Comparison of ENCODE assay signal across 14 cellular contexts in genomic region chr6:42702200-42702599, GRCh38. TPM values are rescaled to one million over a fixed set of nuclear protein-coding genes. Genes with fewer than 3 reads are reported as not detected.
DNase-seq lines count a peak whose midpoint lies in the region; ATAC-seq and TF ChIP-seq lines count a peak whose summit lies in the region.
"Had no signal": no experiment of that assay in that cellular context is flagged by ENCODE, and none has a peak within 500 bp of the region (broad histone marks: within the 10 kb centered on the region; RNA-seq: fewer than 3 reads in every experiment).

No MANE protein-coding gene starts in this region.

- POLR2A ChIA-PET in activated CD4-positive, alpha-beta T cell treated with anti-CD3 and anti-CD28 coated beads for 36 hours (lab: Charles Lee) = no interaction called here

- H3K4me3 Mint-ChIP-seq in activated CD4-positive, alpha-beta T cell treated with anti-CD3 and anti-CD28 coated beads for 36 hours = no peak overlapping the region

- no peak overlapping the region for H3K4me2 ChIP-seq in smooth muscle cell

- no peaks in the 10 kb centered on the region for H3K36me3 ChIP-seq in smooth muscle cell (ENCODE audit: low read depth)

- WGBS in smooth muscle cell (ENCODE audit: low lambda C conversion rate) = 24% methylated on average over 2 of the region's 2 CpGs

- H3K36me3 Mint-ChIP-seq in activated CD4-positive, alpha-beta T cell treated with anti-CD3 and anti-CD28 coated beads for 36 hours (ENCODE audit: low read depth) = no peaks in the 10 kb centered on the region

- no peaks in the 10 kb centered on the region for H3K27me3 Mint-ChIP-seq in activated CD4-positive, alpha-beta T cell treated with anti-CD3 and anti-CD28 coated beads for 36 hours

- no peaks in the 10 kb centered on the region for H4K20me1 ChIP-seq in smooth muscle cell (ENCODE audit: low read depth)

- no peak overlapping the region for H3K4me3 ChIP-seq in foreskin fibroblast (ENCODE audit: low read depth in 1 of 2, low read length in 2 of 2)
- H3K4me3 ChIP-seq in smooth muscle cell = no peak overlapping the region
- H3K4me3 ChIP-seq: skin epidermis had no signal

- peak overlapping the region; percentile 65 for H3K27ac ChIP-seq in smooth muscle cell (ENCODE audit: low read depth)
- H3K27ac ChIP-seq: 22Rv1, skin epidermis, VCaP had no signal

- CTCF ChIA-PET in activated CD4-positive, alpha-beta T cell treated with anti-CD3 and anti-CD28 coated beads for 36 hours (lab: Charles Lee) = interaction anchor here (0.9 to 1.9 kb wide), 4 partner anchors 10 to 198 kb away, joined by 3 to 6 read pairs (median 6); no protein-coding TSS in a partner anchor

- no peaks in the 10 kb centered on the region for H3K4me1 Mint-ChIP-seq in activated CD4-positive, alpha-beta T cell treated with anti-CD3 and anti-CD28 coated beads for 36 hours

- H3K9me3 ChIP-seq in smooth muscle cell (replicated peaks; ENCODE audit: low read depth) = no peaks in the 10 kb centered on the region

- H3K4me1 ChIP-seq in smooth muscle cell (ENCODE audit: low read depth) = no peaks in the 10 kb centered on the region

- no peak overlapping the region for H3K27ac Mint-ChIP-seq in activated CD4-positive, alpha-beta T cell treated with anti-CD3 and anti-CD28 coated beads for 36 hours

- H3F3A ChIP-seq in smooth muscle cell (ENCODE audit: low read depth) = peaks cover 2% of the 10 kb centered on the region

- TF ChIP-seq CTCF in foreskin fibroblast (IDR thresholded peaks at IDR 0.05; ENCODE audit: low read depth, low read length) = no peak
- no peak for TF ChIP-seq CTCF in smooth muscle cell (IDR thresholded peaks at IDR 0.05; ENCODE audit: borderline replicate concordance, insufficient read depth, poor library complexity, severe bottlenecking)

- H3K9ac ChIP-seq in smooth muscle cell (ENCODE audit: low read depth) = no peak overlapping the region

- peak; percentile 11 for DNase-seq in activated CD4-positive, alpha-beta T cell treated with anti-CD3 and anti-CD28 coated beads for 36 hours
- DNase-seq in activated CD4-positive, alpha-beta T cell treated with anti-CD3 and anti-CD28 coated beads for 48 hours = no peak
- DNase-seq in SW480 (ENCODE audit: low spot score) (peak; percentile 68), foreskin fibroblast (peak; percentile 55 to 73), smooth muscle cell (lab: John Stamatoyannopoulos, UW; ENCODE audit: unreplicated experiment) (no peak), SKM-1 treated with dmso at 0.1 percent for 144 hours (lab: John Stamatoyannopoulos, UW; ENCODE audit: unreplicated experiment) (no peak)
- DNase-seq in activated CD4-positive, CD25-positive, alpha-beta regulatory T cell (lab: John Stamatoyannopoulos, UW) = no peak
- DNase-seq in activated naive CD4-positive, alpha-beta T cell (lab: John Stamatoyannopoulos, UW) = no peak
- DNase-seq: DMS79, NCI-H2029 had no signal

- H3K27me3 ChIP-seq in smooth muscle cell (ENCODE audit: low read depth) = no peaks in the 10 kb centered on the region

- intact Hi-C loops in activated CD4-positive, alpha-beta T cell treated with anti-CD3 and anti-CD28 coated beads for 36 hours (cut with DNase I, micrococcal nuclease) = no loop called here

- no peak for ATAC-seq in activated CD4-positive, alpha-beta T cell treated with anti-CD3 and anti-CD28 coated beads for 36 hours

- no peaks in the 10 kb centered on the region for H3K79me2 ChIP-seq in smooth muscle cell (ENCODE audit: low read depth)

- no peak overlapping the region for H2AFZ ChIP-seq in smooth muscle cell (ENCODE audit: low read depth)

- H3K9me3 Mint-ChIP-seq in activated CD4-positive, alpha-beta T cell treated with anti-CD3 and anti-CD28 coated beads for 36 hours (ENCODE audit: low read depth) = no peaks in the 10 kb centered on the region

RNA-seq across cellular contexts. Expression of gene PRPH2, which starts 20.2 kb away (rescaled TPM):
- not detected for total RNA-seq in activated CD4-positive, alpha-beta T cell treated with anti-CD3 and anti-CD28 coated beads for 36 hours
- not detected in 2 replicates for total RNA-seq in smooth muscle cell
- 0.07 TPM in 1 of 2 replicates, not detected in the other for polyA plus RNA-seq in smooth muscle cell
- total RNA-seq: OCI-LY7 had no signal

RNA-seq across cellular contexts. Expression of gene TBCC, which starts 43.7 kb away (rescaled TPM):
- total RNA-seq in activated CD4-positive, alpha-beta T cell treated with anti-CD3 and anti-CD28 coated beads for 36 hours = 10 to 100 TPM; 14.7 to 15.3 TPM
- total RNA-seq in smooth muscle cell = 30.1 and 31.5 TPM in 2 replicates
- 31.8 and 41.5 TPM in 2 replicates for polyA plus RNA-seq in smooth muscle cell

Comparison
In these comparisons a context has a peak if more than half of its experiments do, and no peak if none do; other contexts are left out.
1. DNase-seq: peak in activated CD4-positive, alpha-beta T cell treated with anti-CD3 and anti-CD28 coated beads for 36 hours (single experiment), SW480 (single experiment) and foreskin fibroblast (2 of 2); none in activated CD4-positive, alpha-beta T cell treated with anti-CD3 and anti-CD28 coated beads for 48 hours (single experiment), smooth muscle cell (single experiment), SKM-1 treated with dmso at 0.1 percent for 144 hours (single experiment), activated CD4-positive, CD25-positive, alpha-beta regulatory T cell (0 of 4) and activated naive CD4-positive, alpha-beta T cell (0 of 4).